ENCODE assay signal across 24 cellular contexts in the genomic region with DNA sequence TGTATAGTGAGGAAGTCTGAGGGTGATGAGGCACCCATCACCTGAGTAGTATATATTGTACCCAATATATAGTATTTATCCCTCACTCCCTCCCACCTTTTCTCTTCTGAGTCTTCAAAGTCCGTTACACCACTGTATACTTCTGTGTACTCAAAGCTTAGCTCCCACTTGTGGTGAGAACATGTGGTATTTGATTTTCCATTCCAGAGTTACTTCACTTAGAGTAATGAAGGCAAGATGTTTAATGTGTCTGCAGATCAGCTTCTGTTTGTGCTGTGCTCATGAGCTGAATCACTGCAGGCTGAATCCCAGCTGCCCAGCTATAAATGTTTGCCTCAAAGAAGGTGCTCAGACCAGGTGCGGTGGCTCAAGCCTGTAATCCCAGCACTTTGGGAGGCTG.
DNase-seq lines count a peak whose midpoint lies in the region; TF ChIP-seq lines count a peak whose summit lies in the region.
"Had no signal": no experiment of that assay in that cellular context is flagged by ENCODE, and none has a peak within 500 bp of the region (broad histone marks: within the 10 kb centered on the region; RNA-seq: fewer than 3 reads in every experiment).

No MANE protein-coding gene starts in this region.

- no peak overlapping the region for H3K4me3 ChIP-seq in Jurkat, Clone E6-1 (ENCODE audit: low read length)
- H3K4me3 ChIP-seq in Caco-2 (ENCODE audit: low read depth, low read length): no peak overlapping the region
- H3K4me3 ChIP-seq: dorsolateral prefrontal cortex, gastroesophageal sphincter, right lobe of liver had no signal

- intact Hi-C loops in Caco-2 (cut with micrococcal nuclease; ENCODE audit: unreplicated experiment): no loop called here

- H3K9me3 ChIP-seq in Caco-2: 0 out of 2 replicates have a peak, but pooled peaks cover 5% of the 10 kb centered on the region
- H3K9me3 ChIP-seq: gastroesophageal sphincter, right lobe of liver, SK-N-SH had no signal

- no peak overlapping the region for H3K27ac Mint-ChIP-seq in Caco-2 (ENCODE audit: unreplicated experiment)
- H3K27ac Mint-ChIP-seq: activated naive CD4-positive, alpha-beta T cell treated with anti-CD3 and anti-CD28 coated beads, Interleukin-2, amount 10 ng/mL, durations not matched to agents 7 days and 5 days; activated T-cell treated with anti-CD3 and anti-CD28 coated beads, Interleukin-2, amount 50 U/mL, for 72 hours; T-helper 17 cell had no signal

- H3K27me3 Mint-ChIP-seq in Caco-2 (ENCODE audit: insufficient read depth, unreplicated experiment): no peaks in the 10 kb centered on the region
- H3K27me3 Mint-ChIP-seq: activated naive CD4-positive, alpha-beta T cell treated with anti-CD3 and anti-CD28 coated beads, Interleukin-2, amount 10 ng/mL, durations not matched to agents 7 days and 5 days had no signal

- no peak for TF ChIP-seq CTCF in Caco-2 (IDR thresholded peaks at IDR 0.05; ENCODE audit: insufficient read depth in 1 of 2, low read depth in 1 of 2, low read length in 1 of 2, severe bottlenecking in 1 of 2, unreplicated experiment in 1 of 2)

- no TSS peak for BruUV-seq in Caco-2 (replicated peaks; lab: Mats Ljungman, UMichigan)

- POLR2A ChIA-PET in Caco-2 (lab: Charles Lee): no interaction called here

- CTCF ChIA-PET in Caco-2 (lab: Charles Lee): interaction anchor here (0.6 to 1.4 kb wide), 3 partner anchors 11 to 32 kb away, joined by 3 to 7 read pairs (median 3); no protein-coding TSS in a partner anchor

- H3K4me1 ChIP-seq in Caco-2: peaks cover 8% of the 10 kb centered on the region; the same call in 1 of the 2 replicates
- H3K4me1 ChIP-seq: gastroesophageal sphincter, right lobe of liver had no signal

- H3K36me3 ChIP-seq in Caco-2 (ENCODE audit: control insufficient read depth, insufficient read depth, low read length): no peaks in the 10 kb centered on the region
- H3K36me3 ChIP-seq: gastroesophageal sphincter, right lobe of liver had no signal

- H3K27me3 ChIP-seq in Caco-2 (replicated peaks; ENCODE audit: control insufficient read depth, insufficient read depth, low read length): no peaks in the 10 kb centered on the region

- no peak overlapping the region for H3K4me3 Mint-ChIP-seq in Caco-2 (ENCODE audit: unreplicated experiment)
- H3K4me3 Mint-ChIP-seq: activated naive CD4-positive, alpha-beta T cell treated with anti-CD3 and anti-CD28 coated beads, Interleukin-2, amount 10 ng/mL, durations not matched to agents 7 days and 5 days; activated T-cell treated with anti-CD3 and anti-CD28 coated beads, Interleukin-2, amount 50 U/mL, for 72 hours; neural crest cell; T-helper 17 cell had no signal

- no peaks in the 10 kb centered on the region for H3K9me3 Mint-ChIP-seq in Caco-2 (ENCODE audit: unreplicated experiment)
- H3K9me3 Mint-ChIP-seq: activated naive CD4-positive, alpha-beta T cell treated with anti-CD3 and anti-CD28 coated beads, Interleukin-2, amount 10 ng/mL, durations not matched to agents 7 days and 5 days; neural crest cell had no signal

- H3K4me1 Mint-ChIP-seq in Caco-2 (ENCODE audit: low read depth, unreplicated experiment): peaks cover 8% of the 10 kb centered on the region
- H3K4me1 Mint-ChIP-seq: activated naive CD4-positive, alpha-beta T cell treated with anti-CD3 and anti-CD28 coated beads, Interleukin-2, amount 10 ng/mL, durations not matched to agents 7 days and 5 days; neural crest cell; T-helper 17 cell had no signal

- no peaks in the 10 kb centered on the region for H3K36me3 Mint-ChIP-seq in Caco-2 (ENCODE audit: insufficient read depth, unreplicated experiment)
- H3K36me3 Mint-ChIP-seq: activated naive CD4-positive, alpha-beta T cell treated with anti-CD3 and anti-CD28 coated beads, Interleukin-2, amount 10 ng/mL, durations not matched to agents 7 days and 5 days had no signal

- peak; percentile 29 for DNase-seq in Jurkat, Clone E6-1 (ENCODE audit: low read depth, low spot score)
- DNase-seq in amniotic epithelial cell (ENCODE audit: low read depth) (peak; percentile 95), fibroblast of the conjunctiva (ENCODE audit: low read depth) (peak; percentile 3), Caco-2 (no peak), AML-193 (lab: John Stamatoyannopoulos, UW) (no peak), dedifferentiated amniotic fluid mesenchymal stem cell (ENCODE audit: extremely low spot score) (no peak)
- DNase-seq in activated CD4-positive, alpha-beta T cell treated with anti-CD3 and anti-CD28 coated beads, Interleukin-2, amount 50 U/mL, for 48 hours: no peak
- DNase-seq: activated CD4-positive, alpha-beta T cell treated with anti-CD3 and anti-CD28 coated beads for 48 hours; activated naive CD4-positive, alpha-beta T cell treated with anti-CD3 and anti-CD28 coated beads, Interleukin-2, amount 10 ng/mL, durations not matched to agents 7 days and 5 days; activated T-cell treated with anti-CD3 and anti-CD28 coated beads, Interleukin-2, amount 50 U/mL, for 72 hours; anterior cingulate cortex; caudate nucleus; DMS79; dorsolateral prefrontal cortex; hypothalamus; NCI-H1092; NCI-H1930; NCI-H69; right lobe of liver; SK-N-SH; stimulated activated naive CD4-positive, alpha-beta T cell treated with Interleukin-2 at 50 U/mL for 16 hours; T-helper 17 cell had no signal

Comparison
In these comparisons a context has a peak if more than half of its experiments do, and no peak if none do; other contexts are left out.
1. DNase-seq: peak in Jurkat, Clone E6-1 (single experiment), amniotic epithelial cell (single experiment) and fibroblast of the conjunctiva (single experiment); none in Caco-2 (0 of 2), AML-193 (0 of 2), activated CD4-positive, alpha-beta T cell treated with anti-CD3 and anti-CD28 coated beads, Interleukin-2, amount 50 U/mL, for 48 hours (0 of 2) and dedifferentiated amniotic fluid mesenchymal stem cell (single experiment).